8 cellular contexts compared by ENCODE assay signal in genomic region chr16:49854227-49855203, GRCh38. TPM values are rescaled to one million over a fixed set of nuclear protein-coding genes. Genes with fewer than 3 reads are reported as not detected.
DNase-seq lines count a peak whose midpoint lies in the region; ATAC-seq, FAIRE-seq and TF ChIP-seq lines count a peak whose summit lies in the region.

No MANE protein-coding gene starts in this region.

- H3K36me3 ChIP-seq in CD4-positive, alpha-beta memory T cell (ENCODE audit: insufficient read depth, low read length), result no peaks in the 10 kb centered on the region
- H3K36me3 ChIP-seq in SK-N-MC (ENCODE audit: insufficient read depth, low read length), result no peaks in the 10 kb centered on the region
- no peaks in the 10 kb centered on the region for H3K36me3 ChIP-seq in pancreas

- H3K27me3 ChIP-seq in CD4-positive, alpha-beta memory T cell (ENCODE audit: insufficient read depth, low read length), result peaks cover 26% of the 10 kb centered on the region
- no peaks in the 10 kb centered on the region for H3K27me3 ChIP-seq in pancreas

- peak overlapping the region; percentile 66 for H3K9ac ChIP-seq in SK-N-MC (ENCODE audit: insufficient read length)

- H3K27me3 Mint-ChIP-seq in CD4-positive, alpha-beta memory T cell, result peaks cover 28 to 31% of the 10 kb centered on the region in 2 donors

- intact Hi-C loops in CD4-positive, alpha-beta memory T cell (cut with micrococcal nuclease), result loop anchor here (10.0 kb wide), 2 partner anchors 410 to 950 kb away; no protein-coding TSS in a partner anchor
- intact Hi-C loops in pancreas (cut with DNase I), result no loop called here

- POLR2A ChIA-PET in CD4-positive, alpha-beta memory T cell (lab: Charles Lee; ENCODE audit: partially characterized antibody), result no interaction called here

- peaks cover 10% of the 10 kb centered on the region for H3K4me1 ChIP-seq in CD4-positive, alpha-beta memory T cell (ENCODE audit: insufficient read depth, low read length)
- no peaks in the 10 kb centered on the region for H3K4me1 ChIP-seq in pancreas

- DNase-seq in CD4-positive, alpha-beta memory T cell, result no peak
- DNase-seq in SK-N-MC (ENCODE audit: low read depth, low spot score) (no peak), foreskin fibroblast (peak in 1 of 2 donors; percentile 53), pancreas (peak in 5 of 6 donors; percentile 27 to 79 (median 39)), ureter (ENCODE audit: low spot score) (no peak)
- no peak for DNase-seq in stimulated activated naive CD4-positive, alpha-beta T cell treated with Interleukin-2 at 50 U/mL for 16 hours (lab: John Stamatoyannopoulos, UW)

- H3K9me3 ChIP-seq in CD4-positive, alpha-beta memory T cell (ENCODE audit: control insufficient read depth in 1 of 2, low read length in 2 of 2), result no peaks in the 10 kb centered on the region
- no peaks in the 10 kb centered on the region for H3K9me3 ChIP-seq in SK-N-MC (ENCODE audit: low read depth, low read length)
- H3K9me3 ChIP-seq in pancreas, result no peaks in the 10 kb centered on the region

- H3K4me1 Mint-ChIP-seq in CD4-positive, alpha-beta memory T cell, result peaks cover 3 to 28% (median 8%) of the 10 kb centered on the region in 4 donors

- H3K27ac ChIP-seq in CD4-positive, alpha-beta memory T cell (ENCODE audit: low read depth, low read length), result no peak overlapping the region
- H3K27ac ChIP-seq in SK-N-MC, result peak overlapping the region; percentile 74
- peak overlapping the region in 2 of 4 donors; percentile 86 to 92 for H3K27ac ChIP-seq in pancreas

- no peaks in the 10 kb centered on the region for H3K9me3 Mint-ChIP-seq in CD4-positive, alpha-beta memory T cell

- ATAC-seq in GM21737 (IDR thresholded peaks at IDR 0.05; ENCODE audit: unreplicated experiment) (peak; percentile 25), pancreas (peak in 1 of 4 donors; percentile 0), HG02840 (IDR thresholded peaks at IDR 0.05; ENCODE audit: low FRiP score, unreplicated experiment) (no peak)

- FAIRE-seq in pancreas (lab: Jason Lieb, UNC), result no peak

- H3K4me3 ChIP-seq in CD4-positive, alpha-beta memory T cell (ENCODE audit: low read length in 2 of 2), result no peak overlapping the region
- H3K4me3 ChIP-seq in SK-N-MC (peak overlapping the region; percentile 77), foreskin fibroblast (ENCODE audit: low read depth in 1 of 2, low read length in 2 of 2) (peak overlapping the region; percentile 36 to 51), pancreas (peak overlapping the region; percentile 65 to 76 (median 68))

- 13 to 19% methylated on average over 61 to 76 of the region's 76 CpGs for WGBS in pancreas, 2 donors

- H3K36me3 Mint-ChIP-seq in CD4-positive, alpha-beta memory T cell, result no peaks in the 10 kb centered on the region

- TF ChIP-seq CTCF in foreskin fibroblast (IDR thresholded peaks at IDR 0.05; ENCODE audit: low read depth, low read length), result no peak
- no peak for TF ChIP-seq CTCF in pancreas (IDR thresholded peaks at IDR 0.05)

- H3K27ac Mint-ChIP-seq in CD4-positive, alpha-beta memory T cell, result peak overlapping the region in 1 of 7 donors; percentile 23

- CTCF ChIA-PET in CD4-positive, alpha-beta memory T cell (lab: Charles Lee; ENCODE audit: partially characterized antibody), result no interaction called here

- peak overlapping the region; percentile 32 to 76 (median 62) for H3K4me3 Mint-ChIP-seq in CD4-positive, alpha-beta memory T cell

RNA-seq across cellular contexts. Expression of gene ZNF423, which starts 1.4 kb away (rescaled TPM):
- total RNA-seq in CD4-positive, alpha-beta memory T cell, result not detected
- not detected for polyA plus RNA-seq in CD4-positive, alpha-beta memory T cell
- 1 to 10 TPM; 2.9 to 5.1 (median 3.2) TPM for total RNA-seq in pancreas
- 1 to 10 TPM in 1 of 2 donors, under 1 TPM in 1; 0.61 to 2.4 TPM for polyA plus RNA-seq in pancreas
- 15.7 TPM for total RNA-seq in ureter

Comparison
In these comparisons a context has a peak if more than half of its experiments do, and no peak if none do; other contexts are left out.
1. DNase-seq: peak in pancreas (5 of 6); none in CD4-positive, alpha-beta memory T cell (0 of 5), SK-N-MC (single experiment), stimulated activated naive CD4-positive, alpha-beta T cell treated with Interleukin-2 at 50 U/mL for 16 hours (single experiment) and ureter (single experiment).
2. H3K4me3 ChIP-seq: peak in SK-N-MC (single experiment), foreskin fibroblast (2 of 2) and pancreas (4 of 4); none in CD4-positive, alpha-beta memory T cell (0 of 2).